Comparison of ENCODE assay signal across 9 cellular contexts in the genomic region with DNA sequence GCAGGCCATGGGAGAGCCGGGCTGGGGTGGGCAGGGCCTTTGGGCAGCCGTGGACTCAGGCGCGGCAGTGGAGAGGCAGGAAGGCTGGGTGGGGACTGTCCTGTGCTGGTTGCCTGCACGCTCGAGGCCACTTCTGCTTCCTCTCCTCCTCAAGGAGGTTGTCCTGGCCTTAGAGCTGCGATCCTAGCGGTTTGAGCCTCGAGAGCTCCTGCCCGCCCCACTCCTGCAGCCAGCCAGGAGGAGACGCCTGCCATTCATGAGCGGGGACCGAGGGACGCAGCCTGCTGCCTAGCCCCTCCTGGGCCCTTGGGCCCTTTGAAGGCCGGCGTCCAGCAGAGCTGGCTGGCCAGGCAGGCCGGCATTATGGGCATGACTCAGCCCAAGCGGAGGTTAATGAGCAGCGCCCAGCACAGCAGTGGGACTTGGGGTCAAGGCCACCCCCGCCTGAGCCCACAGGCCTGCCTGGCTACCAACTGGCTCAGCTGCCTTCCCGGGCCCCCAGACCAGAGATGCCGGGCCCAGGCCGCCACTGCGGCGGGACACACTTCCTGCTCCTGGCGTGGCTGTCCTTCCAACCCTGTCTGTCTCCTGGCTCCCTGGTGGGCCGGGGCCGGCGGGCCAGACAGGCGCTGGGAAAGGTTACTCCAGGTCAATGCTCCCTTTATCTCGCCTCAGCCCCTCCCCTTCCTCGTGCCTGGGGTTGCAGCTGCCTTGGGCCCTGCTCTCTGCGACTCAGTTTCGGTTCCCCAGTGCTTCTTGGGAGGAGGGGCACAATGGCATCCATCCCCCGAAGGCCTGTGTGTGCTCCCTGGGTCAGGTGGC. TPM values are rescaled to one million over a fixed set of nuclear protein-coding genes. Genes with fewer than 3 reads are reported as not detected.
DNase-seq lines count a peak whose midpoint lies in the region; ATAC-seq, FAIRE-seq and TF ChIP-seq lines count a peak whose summit lies in the region.
"Had no signal": no experiment of that assay in that cellular context is flagged by ENCODE, and none has a peak within 500 bp of the region (broad histone marks: within the 10 kb centered on the region; RNA-seq: fewer than 3 reads in every experiment).

No MANE protein-coding gene starts in this region.

- H3K27me3 Mint-ChIP-seq in activated T-cell treated with anti-CD3 and anti-CD28 coated beads, Interleukin-2, amount 50 U/mL, for 4 hours (ENCODE audit: low read depth), result no peaks in the 10 kb centered on the region

- FAIRE-seq in frontal cortex (lab: Jason Lieb, UNC), result no peak

- peak overlapping the region; percentile 37 for H3K4me3 Mint-ChIP-seq in activated T-cell treated with anti-CD3 and anti-CD28 coated beads, Interleukin-2, amount 50 U/mL, for 4 hours

- peak; percentile 43 for ATAC-seq in HG02610 (IDR thresholded peaks at IDR 0.05; ENCODE audit: unreplicated experiment)
- ATAC-seq in activated T-cell treated with anti-CD3 and anti-CD28 coated beads, Interleukin-2, amount 50 U/mL, for 4 hours, result no peak
- no peak for ATAC-seq in esophagus mucosa

- peak overlapping the region; percentile 46 for H3K4me3 ChIP-seq in GM12865 (ENCODE audit: low read depth, low read length)

- H3K36me3 Mint-ChIP-seq in activated T-cell treated with anti-CD3 and anti-CD28 coated beads, Interleukin-2, amount 50 U/mL, for 4 hours (ENCODE audit: insufficient read depth), result peaks cover 6% of the 10 kb centered on the region

- no peaks in the 10 kb centered on the region for H3K9me3 Mint-ChIP-seq in activated T-cell treated with anti-CD3 and anti-CD28 coated beads, Interleukin-2, amount 50 U/mL, for 4 hours

- DNase-seq in A172 (ENCODE audit: low spot score) (peak; percentile 82), GM12865 (ENCODE audit: low read depth) (peak; percentile 88), NCI-H146 treated with DMSO at 0.1 percent for 48 hours (lab: John Stamatoyannopoulos, UW; ENCODE audit: unreplicated experiment) (peak; percentile 44), frontal cortex (ENCODE audit: low spot score in 2 of 2) (peak; percentile 49 to 58), occipital lobe (lab: John Stamatoyannopoulos, UW) (peak; percentile 45)
- DNase-seq in activated T-cell treated with anti-CD3 and anti-CD28 coated beads, Interleukin-2, amount 50 U/mL, for 4 hours, result peak; percentile 22

- peaks cover 31% of the 10 kb centered on the region for H3K4me1 Mint-ChIP-seq in activated T-cell treated with anti-CD3 and anti-CD28 coated beads, Interleukin-2, amount 50 U/mL, for 4 hours (ENCODE audit: low read depth)

- TF ChIP-seq CTCF in GM12865 (IDR thresholded peaks at IDR 0.05; ENCODE audit: insufficient read depth, low read depth, low read length, missing control alignments), result no peak

RNA-seq across cellular contexts. Expression of a gene that starts 1.8 kb away (rescaled TPM):
- total RNA-seq in A172 (2014; rRNA removed; shearing (Covaris generic)), result 44.7 and 44.8 TPM in 2 replicates
- 1 to 10 TPM; 2.6 to 3.4 (median 3.1) TPM for total RNA-seq in activated T-cell treated with anti-CD3 and anti-CD28 coated beads, Interleukin-2, amount 50 U/mL, for 4 hours
- 3.7 TPM for total RNA-seq in frontal cortex
- total RNA-seq in occipital lobe, result 5.0 TPM
- total RNA-seq in esophagus mucosa, result 2.5 TPM

RNA-seq across cellular contexts. Expression of a gene that starts 2.3 kb away (rescaled TPM):
- total RNA-seq in A172 (2014; rRNA removed; shearing (Covaris generic)), result 523 and 538 TPM in 2 replicates
- 100 to 1,000 TPM; 134 to 176 (median 151) TPM for total RNA-seq in activated T-cell treated with anti-CD3 and anti-CD28 coated beads, Interleukin-2, amount 50 U/mL, for 4 hours
- total RNA-seq in frontal cortex (57.5 TPM), occipital lobe (60.2 TPM), esophagus mucosa (191 TPM)

RNA-seq across cellular contexts. Expression of a gene that starts 37.6 kb away (rescaled TPM):
- total RNA-seq in A172 (2014; rRNA removed; shearing (Covaris generic)), result 13.8 and 14.3 TPM in 2 replicates
- under 1 TPM; 0.40 to 0.66 (median 0.46) TPM for total RNA-seq in activated T-cell treated with anti-CD3 and anti-CD28 coated beads, Interleukin-2, amount 50 U/mL, for 4 hours
- total RNA-seq in frontal cortex (0.82 TPM), occipital lobe (0.47 TPM), esophagus mucosa (11.2 TPM)

RNA-seq across cellular contexts. Expression of a gene that starts 38.8 kb away (rescaled TPM):
- total RNA-seq in A172 (2014; rRNA removed; shearing (Covaris generic)), result 17.1 and 25.6 TPM in 2 replicates
- total RNA-seq in activated T-cell treated with anti-CD3 and anti-CD28 coated beads, Interleukin-2, amount 50 U/mL, for 4 hours, result 1 to 10 TPM; 1.1 to 1.9 (median 1.6) TPM
- total RNA-seq in frontal cortex (12.2 TPM), occipital lobe (11.4 TPM), esophagus mucosa (62.0 TPM)

RNA-seq across cellular contexts. Expression of a gene that starts 52.9 kb away (rescaled TPM):
- total RNA-seq in A172 (2014; rRNA removed; shearing (Covaris generic)), result 0.48 and 2.7 TPM in 2 replicates
- total RNA-seq in activated T-cell treated with anti-CD3 and anti-CD28 coated beads, Interleukin-2, amount 50 U/mL, for 4 hours, result under 1 TPM; 0.26 to 0.71 (median 0.51) TPM
- total RNA-seq in frontal cortex (18.3 TPM), occipital lobe (27.5 TPM), esophagus mucosa (1.00 TPM)
- total RNA-seq: pulmonary artery endothelial cell had no signal

Comparison
In these comparisons a context has a peak if more than half of its experiments do, and no peak if none do; other contexts are left out.
1. DNase-seq: peak in every context shown above with its lines; median percentile 88 in GM12865; 82 in A172; 54 in frontal cortex; 45 in occipital lobe; 44 in NCI-H146 treated with DMSO at 0.1 percent for 48 hours; 22 in activated T-cell treated with anti-CD3 and anti-CD28 coated beads, Interleukin-2, amount 50 U/mL, for 4 hours.